1 cellular context compared by ENCODE assay signal in genomic region chr4:145885666-145886065, GRCh38.
TF ChIP-seq lines count a peak whose summit lies in the region.

No MANE protein-coding gene starts in this region.

TF ChIP-seq in H1, 55 proteins besides CTCF, POLR2A, EP300 and RAD21:
- TF ChIP-seq CHD7 (IDR thresholded peaks at IDR 0.05; ENCODE audit: insufficient replicate concordance, low read length) (no peak), EZH2 (IDR thresholded peaks at IDR 0.05; ENCODE audit: low read depth, low read length, severe bottlenecking) (no peak), CREB1 (IDR thresholded peaks at IDR 0.05) (no peak), BACH1 (IDR thresholded peaks at IDR 0.05; ENCODE audit: low read length) (no peak), ASH2L (IDR thresholded peaks at IDR 0.05; ENCODE audit: low read length) (no peak), CHD2 (IDR thresholded peaks at IDR 0.05; ENCODE audit: low read length) (no peak), E2F6 (IDR thresholded peaks at IDR 0.05) (no peak), CEBPB (IDR thresholded peaks at IDR 0.05; ENCODE audit: low read depth, low read length) (no peak), TBP (IDR thresholded peaks at IDR 0.05; ENCODE audit: low read depth, low read length) (no peak), POU5F1 (IDR thresholded peaks at IDR 0.05; ENCODE audit: low read depth, low read length) (no peak), ATF2 (IDR thresholded peaks at IDR 0.05; ENCODE audit: low read length) (no peak), KDM4A (IDR thresholded peaks at IDR 0.05; ENCODE audit: low read depth, low read length, severe bottlenecking) (no peak), ZNF274 (IDR thresholded peaks at IDR 0.05; ENCODE audit: borderline replicate concordance, extremely low read depth, low read length) (no peak), SRF (IDR thresholded peaks at IDR 0.05; ENCODE audit: low read depth, low read length) (no peak), HDAC2 (IDR thresholded peaks at IDR 0.05; ENCODE audit: borderline replicate concordance in 1 of 2, low read depth in 2 of 2, low read length in 2 of 2) (no peak), TAF7 (optimal IDR thresholded peaks at IDR 0.05; ENCODE audit: borderline replicate concordance, low read depth, low read length) (no peak), RBBP5 (IDR thresholded peaks at IDR 0.05; ENCODE audit: borderline replicate concordance, low read depth, low read length) (no peak), SIN3A (conservative IDR thresholded peaks at IDR 0.05 in 1 of 2, IDR thresholded peaks at IDR 0.05 in 1 of 2; ENCODE audit: low read depth in 1 of 2, low read length in 2 of 2) (no peak)
